1 cellular context compared by ENCODE assay signal in genomic region chr10:18658301-18658991, GRCh38.
TF ChIP-seq lines count a peak whose summit lies in the region.

No MANE protein-coding gene starts in this region.

TF ChIP-seq in HepG2, 621 proteins besides CTCF, POLR2A, EP300 and RAD21 (continued from another document and continues in another):
- TF ChIP-seq JUNB (CRISPR knock-in tag; IDR thresholded peaks at IDR 0.05; ENCODE audit: borderline replicate concordance): no peak
- TF ChIP-seq ATF1 (CRISPR knock-in tag; IDR thresholded peaks at IDR 0.05): no peak; the same call in 1 of the 2 replicates
- no peak for TF ChIP-seq NFIB (CRISPR knock-in tag; IDR thresholded peaks at IDR 0.05; ENCODE audit: borderline replicate concordance)
- no peak for TF ChIP-seq ZNF136 (CRISPR knock-in tag; IDR thresholded peaks at IDR 0.05; ENCODE audit: low read depth)
- TF ChIP-seq FOXP1 (IDR thresholded peaks at IDR 0.05): no peak
- TF ChIP-seq FOXP1 (CRISPR knock-in tag; IDR thresholded peaks at IDR 0.05): no peak
- no peak for TF ChIP-seq ZNF775 (CRISPR knock-in tag; IDR thresholded peaks at IDR 0.05; ENCODE audit: borderline replicate concordance)
- peak; percentile 32; the same call in 1 of the 2 replicates for TF ChIP-seq ZNF414 (CRISPR knock-in tag; IDR thresholded peaks at IDR 0.05)
- no peak for TF ChIP-seq MLLT10 (CRISPR knock-in tag; IDR thresholded peaks at IDR 0.05)
- no peak for TF ChIP-seq AKAP8 (CRISPR knock-in tag; IDR thresholded peaks at IDR 0.05)
- no peak for TF ChIP-seq ETS1 (CRISPR knock-in tag; IDR thresholded peaks at IDR 0.05)
- TF ChIP-seq TBP (CRISPR knock-in tag; IDR thresholded peaks at IDR 0.05): no peak
- no peak for TF ChIP-seq ZNF557 (CRISPR knock-in tag; IDR thresholded peaks at IDR 0.05)
- peak; percentile 34; the same call in 1 of the 2 replicates for TF ChIP-seq MED1 (CRISPR knock-in tag; IDR thresholded peaks at IDR 0.05)
- no peak for TF ChIP-seq GABPB1 (CRISPR knock-in tag; IDR thresholded peaks at IDR 0.05)
- no peak for TF ChIP-seq KDM1A (CRISPR knock-in tag; IDR thresholded peaks at IDR 0.05)
- TF ChIP-seq KLF9 (CRISPR knock-in tag; IDR thresholded peaks at IDR 0.05; ENCODE audit: low read depth): no peak
- TF ChIP-seq CEBPG (CRISPR knock-in tag; IDR thresholded peaks at IDR 0.05): no peak
- TF ChIP-seq CREBL2 (CRISPR knock-in tag; IDR thresholded peaks at IDR 0.05; ENCODE audit: borderline replicate concordance): no peak
- TF ChIP-seq CBFB (CRISPR knock-in tag; IDR thresholded peaks at IDR 0.05): no peak
- TF ChIP-seq NFKBIZ (CRISPR knock-in tag; IDR thresholded peaks at IDR 0.05): no peak
- TF ChIP-seq SAP130 (CRISPR knock-in tag; IDR thresholded peaks at IDR 0.05; ENCODE audit: low read depth): peak; percentile 30; the same call in 1 of the 2 replicates
- TF ChIP-seq HMG20B (CRISPR knock-in tag; conservative IDR thresholded peaks at IDR 0.05): 0 out of 2 replicates have a peak, but pooled peaks have one; percentile 10
- TF ChIP-seq ZNF800 (CRISPR knock-in tag; IDR thresholded peaks at IDR 0.05): no peak
- TF ChIP-seq POLR2G (IDR thresholded peaks at IDR 0.05; ENCODE audit: low read depth, low read length): peak; percentile 8
- TF ChIP-seq ZNF282 (IDR thresholded peaks at IDR 0.05; ENCODE audit: partially characterized antibody): no peak
- TF ChIP-seq ZNF207 (IDR thresholded peaks at IDR 0.05; ENCODE audit: borderline replicate concordance): no peak
- TF ChIP-seq HOXA3 (CRISPR knock-in tag; IDR thresholded peaks at IDR 0.05): no peak; the same call in 1 of the 2 replicates
- peak; percentile 24; the same call in 1 of the 2 replicates for TF ChIP-seq ZNF724P (CRISPR knock-in tag; IDR thresholded peaks at IDR 0.05; ENCODE audit: borderline replicate concordance)
- TF ChIP-seq ADNP (CRISPR knock-in tag; IDR thresholded peaks at IDR 0.05): no peak
- TF ChIP-seq ZNF407 (CRISPR knock-in tag; IDR thresholded peaks at IDR 0.05; ENCODE audit: not compliant biosample characterization): no peak
- no peak for TF ChIP-seq ZBTB26 (CRISPR knock-in tag; IDR thresholded peaks at IDR 0.05; ENCODE audit: borderline replicate concordance)
- TF ChIP-seq IRF2 (CRISPR knock-in tag; IDR thresholded peaks at IDR 0.05): no peak
- TF ChIP-seq ZNF451 (CRISPR knock-in tag; IDR thresholded peaks at IDR 0.05): no peak
- no peak for TF ChIP-seq U2AF2 (IDR thresholded peaks at IDR 0.05; ENCODE audit: low read depth, low read length)
- TF ChIP-seq FUBP1 (CRISPR knock-in tag; IDR thresholded peaks at IDR 0.05; ENCODE audit: borderline replicate concordance): no peak
- 0 out of 2 replicates have a peak, but pooled peaks have one; percentile 39 for TF ChIP-seq ZBTB34 (CRISPR knock-in tag; IDR thresholded peaks at IDR 0.05)
- peak; percentile 54 for TF ChIP-seq POLR2AphosphoS5 (IDR thresholded peaks at IDR 0.05; ENCODE audit: low read depth, low read length)
- no peak for TF ChIP-seq CSRNP2 (CRISPR knock-in tag; conservative IDR thresholded peaks at IDR 0.05; ENCODE audit: low read depth)
- no peak; the same call in 1 of the 2 replicates for TF ChIP-seq TFDP1 (CRISPR knock-in tag; IDR thresholded peaks at IDR 0.05; ENCODE audit: borderline replicate concordance)
